In the genomic region with DNA sequence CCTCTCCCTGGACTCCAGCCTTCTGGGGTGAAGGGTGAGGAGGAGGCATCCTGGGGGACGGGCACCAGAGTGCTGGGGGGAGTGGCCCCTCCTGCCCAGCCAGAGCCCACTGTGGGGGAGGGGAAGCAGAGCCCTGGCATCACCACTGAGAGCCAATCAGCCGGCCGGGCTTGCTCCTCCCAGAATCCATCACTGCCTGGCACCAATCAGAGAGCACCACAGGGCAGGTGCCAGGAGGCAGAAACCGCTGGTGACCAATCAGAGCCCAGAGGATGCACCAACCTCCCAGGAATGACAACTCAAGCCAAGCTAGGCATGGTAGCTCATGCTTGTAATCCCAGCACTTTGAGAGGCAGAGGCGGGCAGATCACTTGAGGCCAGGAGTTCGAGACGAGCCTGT, we compare ENCODE assay signal across 15 cellular contexts.
"Had no signal": no experiment of that assay in that cellular context is flagged by ENCODE, and none has a peak within 500 bp of the region (broad histone marks: within the 10 kb centered on the region; RNA-seq: fewer than 3 reads in every experiment).

No MANE protein-coding gene starts in this region.

- ATAC-seq: activated naive CD8-positive, alpha-beta T cell treated with anti-CD3 and anti-CD28 coated beads, Interleukin-2, amount 50 U/mL, for 24 hours; left colon; right cardiac atrium; stimulated activated effector memory CD8-positive, alpha-beta T cell treated with anti-CD3 and anti-CD28 coated beads, Interleukin-12 subunit alpha, Interleukin-12 subunit beta, amount 100 ng/mL, for 72 hours had no signal

- H3K4me3 ChIP-seq: esophagus squamous epithelium, smooth muscle cell, transverse colon had no signal

- DNase-seq: activated CD4-positive, alpha-beta memory T cell treated with anti-CD3 and anti-CD28 coated beads for 36 hours; activated CD8-positive, alpha-beta memory T cell treated with anti-CD3 and anti-CD28 coated beads, Interleukin-2, amount 50 U/mL, for 48 hours; activated naive CD4-positive, alpha-beta T cell treated with Interleukin-2 at 50 U/mL for 16 hours; activated naive CD8-positive, alpha-beta T cell treated with anti-CD3 and anti-CD28 coated beads, Interleukin-2, amount 50 U/mL, for 24 hours; esophagus squamous epithelium; foreskin fibroblast; glutamatergic neuron; immature natural killer cell; left colon; naive B cell; nucleus accumbens; transverse colon had no signal

- H3K4me2 ChIP-seq: smooth muscle cell had no signal

- H3K27me3 ChIP-seq: esophagus squamous epithelium, transverse colon had no signal

- H3K36me3 ChIP-seq: transverse colon had no signal

- H3K27ac ChIP-seq: esophagus squamous epithelium had no signal

- H3K9me3 ChIP-seq: esophagus squamous epithelium, transverse colon had no signal
